16 cellular contexts compared by ENCODE assay signal in genomic region chr17:39772987-39773664, GRCh38. TPM values are rescaled to one million over a fixed set of nuclear protein-coding genes. Genes with fewer than 3 reads are reported as not detected.
A peak's percentile ranks its signal among the peaks of the same experiment; 100 is the strongest.
DNase-seq lines count a peak whose midpoint lies in the region; ATAC-seq lines count a peak whose summit lies in the region.
"Had no signal": no experiment of that assay in that cellular context is flagged by ENCODE, and none has a peak within 500 bp of the region (broad histone marks: within the 10 kb centered on the region; RNA-seq: fewer than 3 reads in every experiment).

No MANE protein-coding gene starts in this region.

- no peak for DNase-seq in activated T-cell treated with anti-CD3 and anti-CD28 coated beads, Interleukin-2, amount 50 U/mL, for 4 hours
- DNase-seq in activated T-cell treated with anti-CD3 and anti-CD28 coated beads for 4 hours (no peak), T-helper 17 cell (no peak), germinal center (ENCODE audit: low spot score) (no peak), amygdala (lab: John Stamatoyannopoulos, UW) (no peak)
- no peak for DNase-seq in effector memory CD4-positive, alpha-beta T cell
- DNase-seq in stimulated activated naive CD8-positive, alpha-beta T cell treated with anti-CD3 and anti-CD28 coated beads, Interleukin-15, amount 100 ng/mL, for 72 hours: no peak
- DNase-seq: GM23248, KG1, NCI-H1694, NCI-H524, pancreas, RPMI8226 had no signal

- H3K36me3 Mint-ChIP-seq in activated T-cell treated with anti-CD3 and anti-CD28 coated beads, Interleukin-2, amount 50 U/mL, for 4 hours (ENCODE audit: insufficient read depth): peaks cover 56% of the 10 kb centered on the region
- peaks cover 15% of the 10 kb centered on the region for H3K36me3 Mint-ChIP-seq in T-helper 17 cell (ENCODE audit: low read depth)
- H3K36me3 Mint-ChIP-seq: type B pancreatic cell had no signal

- ATAC-seq in activated T-cell treated with anti-CD3 and anti-CD28 coated beads, Interleukin-2, amount 50 U/mL, for 4 hours: no peak
- ATAC-seq in T-helper 17 cell (no peak), GM19324 (IDR thresholded peaks at IDR 0.05; ENCODE audit: low FRiP score, unreplicated experiment) (no peak)
- no peak for ATAC-seq in stimulated activated naive CD8-positive, alpha-beta T cell treated with anti-CD3 and anti-CD28 coated beads, Interleukin-15, amount 100 ng/mL, for 72 hours
- ATAC-seq: gastroesophageal sphincter, pancreas had no signal

- H3K4me1 ChIP-seq in effector memory CD4-positive, alpha-beta T cell (ENCODE audit: control insufficient read depth, insufficient read depth, low read length, poor library complexity, severe bottlenecking): peaks cover 63% of the 10 kb centered on the region
- H3K4me1 ChIP-seq: gastroesophageal sphincter, pancreas had no signal

- no peaks in the 10 kb centered on the region for H3K9me3 ChIP-seq in T-helper 17 cell (ENCODE audit: control insufficient read depth, low read length, poor library complexity, severe bottlenecking)
- H3K9me3 ChIP-seq in effector memory CD4-positive, alpha-beta T cell (ENCODE audit: control insufficient read depth, low read length): no peaks in the 10 kb centered on the region
- H3K9me3 ChIP-seq: gastroesophageal sphincter, pancreas had no signal

- H3K27me3 Mint-ChIP-seq in activated T-cell treated with anti-CD3 and anti-CD28 coated beads, Interleukin-2, amount 50 U/mL, for 4 hours (ENCODE audit: low read depth): no peaks in the 10 kb centered on the region
- no peaks in the 10 kb centered on the region for H3K27me3 Mint-ChIP-seq in T-helper 17 cell
- no peaks in the 10 kb centered on the region for H3K27me3 Mint-ChIP-seq in stimulated activated naive CD8-positive, alpha-beta T cell treated with anti-CD3 and anti-CD28 coated beads, Interleukin-15, amount 100 ng/mL, for 72 hours

- H3K4me3 ChIP-seq in effector memory CD4-positive, alpha-beta T cell (ENCODE audit: insufficient read depth, low read depth, low read length, poor library complexity, severe bottlenecking): peak overlapping the region; percentile 3
- H3K4me3 ChIP-seq: gastroesophageal sphincter, GM23248, pancreas had no signal

- no peaks in the 10 kb centered on the region for H3K9me3 Mint-ChIP-seq in activated T-cell treated with anti-CD3 and anti-CD28 coated beads, Interleukin-2, amount 50 U/mL, for 4 hours
- H3K9me3 Mint-ChIP-seq in stimulated activated naive CD8-positive, alpha-beta T cell treated with anti-CD3 and anti-CD28 coated beads, Interleukin-15, amount 100 ng/mL, for 72 hours: no peaks in the 10 kb centered on the region
- H3K9me3 Mint-ChIP-seq: type B pancreatic cell had no signal

- peak overlapping the region; percentile 77 for H3K27ac ChIP-seq in effector memory CD4-positive, alpha-beta T cell (ENCODE audit: insufficient read depth, low read length, poor library complexity, severe bottlenecking)
- H3K27ac ChIP-seq: gastroesophageal sphincter, GM23248, pancreas had no signal

- peaks cover 7% of the 10 kb centered on the region for H3K36me3 ChIP-seq in effector memory CD4-positive, alpha-beta T cell (ENCODE audit: control insufficient read depth, insufficient read depth, low read length)
- H3K36me3 ChIP-seq: gastroesophageal sphincter, pancreas had no signal

- H3K4me1 Mint-ChIP-seq in activated T-cell treated with anti-CD3 and anti-CD28 coated beads, Interleukin-2, amount 50 U/mL, for 4 hours (ENCODE audit: low read depth): peaks cover 94% of the 10 kb centered on the region
- peaks cover 64% of the 10 kb centered on the region for H3K4me1 Mint-ChIP-seq in T-helper 17 cell
- H3K4me1 Mint-ChIP-seq in stimulated activated naive CD8-positive, alpha-beta T cell treated with anti-CD3 and anti-CD28 coated beads, Interleukin-15, amount 100 ng/mL, for 72 hours: peaks cover 100% of the 10 kb centered on the region

- no peaks in the 10 kb centered on the region for H3K27me3 ChIP-seq in effector memory CD4-positive, alpha-beta T cell (replicated peaks; ENCODE audit: control insufficient read depth, insufficient read depth, low read length, poor library complexity, severe bottlenecking)

- H3K27ac Mint-ChIP-seq in T-helper 17 cell: peak overlapping the region; percentile 98
- H3K27ac Mint-ChIP-seq in stimulated activated naive CD8-positive, alpha-beta T cell treated with anti-CD3 and anti-CD28 coated beads, Interleukin-15, amount 100 ng/mL, for 72 hours: peak overlapping the region; percentile 69 to 93
- H3K27ac Mint-ChIP-seq: type B pancreatic cell had no signal

- peak overlapping the region; percentile 64 for H3K4me3 Mint-ChIP-seq in activated T-cell treated with anti-CD3 and anti-CD28 coated beads, Interleukin-2, amount 50 U/mL, for 4 hours
- peak overlapping the region; percentile 89 for H3K4me3 Mint-ChIP-seq in T-helper 17 cell
- H3K4me3 Mint-ChIP-seq in stimulated activated naive CD8-positive, alpha-beta T cell treated with anti-CD3 and anti-CD28 coated beads, Interleukin-15, amount 100 ng/mL, for 72 hours: peak overlapping the region; percentile 66 to 75
- H3K4me3 Mint-ChIP-seq: type B pancreatic cell had no signal

RNA-seq across cellular contexts. Expression of gene GRB7, which starts 35.4 kb away (rescaled TPM):
- total RNA-seq in activated T-cell treated with anti-CD3 and anti-CD28 coated beads, Interleukin-2, amount 50 U/mL, for 4 hours: under 1 TPM; 0.43 to 0.73 (median 0.47) TPM
- not detected for total RNA-seq in T-helper 17 cell
- total RNA-seq: GM23248 had no signal

RNA-seq across cellular contexts. Expression of gene MIEN1, which starts 42.8 kb away (rescaled TPM):
- 10 to 100 TPM; 43.2 to 48.6 (median 45.7) TPM for total RNA-seq in activated T-cell treated with anti-CD3 and anti-CD28 coated beads, Interleukin-2, amount 50 U/mL, for 4 hours
- total RNA-seq in T-helper 17 cell: 10 to 100 TPM; 36.9 to 41.8 TPM
